Comparison of ENCODE assay signal across 33 cellular contexts in genomic region chr4:181108237-181108636, GRCh38.
"Had no signal": no experiment of that assay in that cellular context is flagged by ENCODE, and none has a peak within 500 bp of the region (broad histone marks: within the 10 kb centered on the region; RNA-seq: fewer than 3 reads in every experiment).

No MANE protein-coding gene starts in this region.

- H3K36me3 Mint-ChIP-seq: activated naive CD4-positive, alpha-beta T cell treated with anti-CD3 and anti-CD28 coated beads, Interleukin-2, amount 50 U/mL, for 24 hours; activated naive CD8-positive, alpha-beta T cell treated with anti-CD3 and anti-CD28 coated beads for 36 hours had no signal

- ATAC-seq: activated CD4-positive, CD25-positive, alpha-beta regulatory T cell treated with anti-CD3 and anti-CD28 coated beads, Interleukin-2, amount 50 U/mL, for 24 hours; activated CD8-positive, alpha-beta T cell treated with anti-CD3 and anti-CD28 coated beads for 36 hours; activated naive CD8-positive, alpha-beta T cell treated with anti-CD3 and anti-CD28 coated beads, Interleukin-2, amount 50 U/mL, for 24 hours; activated T-cell treated with anti-CD3 and anti-CD28 coated beads, Interleukin-2, amount 50 U/mL, for 4 hours; activated T-helper 17 cell treated with anti-CD3 and anti-CD28 coated beads, Interleukin-2, amount 50 U/mL, for 72 hours; body of pancreas; effector memory CD8-positive, alpha-beta T cell; gastroesophageal sphincter; heart right ventricle; T-helper 17 cell had no signal

- H3K9me3 ChIP-seq: adrenal gland, body of pancreas, esophagus squamous epithelium, gastroesophageal sphincter, heart right ventricle had no signal

- H3K4me3 ChIP-seq: adrenal gland, body of pancreas, esophagus squamous epithelium, gastroesophageal sphincter, heart right ventricle had no signal

- H3K27me3 ChIP-seq: adrenal gland, body of pancreas, esophagus squamous epithelium, gastroesophageal sphincter had no signal

- H3K4me1 ChIP-seq: adrenal gland, body of pancreas, esophagus squamous epithelium, gastroesophageal sphincter, heart right ventricle had no signal

- H3K4me1 Mint-ChIP-seq: activated B cell treated with CpG ODN at 0.5 μM for 24 hours; activated naive CD4-positive, alpha-beta T cell treated with anti-CD3 and anti-CD28 coated beads, Interleukin-2, amount 50 U/mL, for 24 hours; activated naive CD8-positive, alpha-beta T cell treated with anti-CD3 and anti-CD28 coated beads for 36 hours; activated naive CD8-positive, alpha-beta T cell treated with anti-CD3 and anti-CD28 coated beads, Interleukin-2, amount 50 U/mL, for 24 hours; activated T-helper 17 cell treated with anti-CD3 and anti-CD28 coated beads, Interleukin-2, amount 50 U/mL, for 72 hours; T-helper 17 cell had no signal

- DNase-seq: activated B cell treated with CpG ODN at 0.5 μM for 24 hours; activated CD4-positive, alpha-beta T cell treated with anti-CD3 and anti-CD28 coated beads for 48 hours; activated CD4-positive, alpha-beta T cell treated with anti-CD3 and anti-CD28 coated beads, Interleukin-2, amount 50 U/mL, for 1 hour; activated CD4-positive, alpha-beta T cell treated with anti-CD3 and anti-CD28 coated beads, Interleukin-2, amount 50 U/mL, for 48 hours; activated CD8-positive, alpha-beta memory T cell treated with anti-CD3 and anti-CD28 coated beads for 24 hours; activated CD8-positive, alpha-beta T cell treated with anti-CD3 and anti-CD28 coated beads for 36 hours; activated effector memory CD4-positive, alpha-beta T cell treated with Interleukin-2 at 50 U/mL for 16 hours; activated gamma-delta T cell treated with Interleukin-2 at 50 U/mL for 16 hours; activated naive CD4-positive, alpha-beta T cell treated with Interleukin-2 at 50 U/mL for 16 hours; activated naive CD8-positive, alpha-beta T cell treated with anti-CD3 and anti-CD28 coated beads for 36 hours; activated naive CD8-positive, alpha-beta T cell treated with anti-CD3 and anti-CD28 coated beads, Interleukin-2, amount 50 U/mL, for 24 hours; activated T-cell treated with anti-CD3 and anti-CD28 coated beads, Interleukin-2, amount 50 U/mL, for 4 hours; adrenal gland; amygdala; aorta; body of pancreas; caudate nucleus; cortex of kidney; dermis blood vessel endothelial cell; effector CD4-positive, alpha-beta T cell; effector memory CD8-positive, alpha-beta T cell; esophagus squamous epithelium; foreskin melanocyte; heart right ventricle; T-helper 1 cell; T-helper 17 cell had no signal

- H3K27ac Mint-ChIP-seq: activated B cell treated with CpG ODN at 0.5 μM for 24 hours; activated CD8-positive, alpha-beta T cell treated with anti-CD3 and anti-CD28 coated beads for 36 hours; activated naive CD4-positive, alpha-beta T cell treated with anti-CD3 and anti-CD28 coated beads, Interleukin-2, amount 50 U/mL, for 24 hours; activated naive CD8-positive, alpha-beta T cell treated with anti-CD3 and anti-CD28 coated beads for 36 hours; activated naive CD8-positive, alpha-beta T cell treated with anti-CD3 and anti-CD28 coated beads, Interleukin-2, amount 50 U/mL, for 24 hours; activated T-helper 17 cell treated with anti-CD3 and anti-CD28 coated beads, Interleukin-2, amount 50 U/mL, for 72 hours; effector memory CD8-positive, alpha-beta T cell; T-helper 17 cell; T-helper 2 cell treated with Interferon-gamma antibody and Interleukin-4, amounts not matched to agents 5 μg/mL and 100 μg/mL, for 36 hours had no signal

- H3K9me3 Mint-ChIP-seq: activated B cell treated with CpG ODN at 0.5 μM for 24 hours; activated CD8-positive, alpha-beta T cell treated with anti-CD3 and anti-CD28 coated beads for 36 hours; activated naive CD8-positive, alpha-beta T cell treated with anti-CD3 and anti-CD28 coated beads for 36 hours; activated naive CD8-positive, alpha-beta T cell treated with anti-CD3 and anti-CD28 coated beads, Interleukin-2, amount 50 U/mL, for 24 hours; T-helper 2 cell treated with Interferon-gamma antibody and Interleukin-4, amounts not matched to agents 5 μg/mL and 100 μg/mL, for 36 hours had no signal

- H3K4me3 Mint-ChIP-seq: activated B cell treated with CpG ODN at 0.5 μM for 24 hours; activated CD8-positive, alpha-beta T cell treated with anti-CD3 and anti-CD28 coated beads for 36 hours; activated naive CD4-positive, alpha-beta T cell treated with anti-CD3 and anti-CD28 coated beads, Interleukin-2, amount 50 U/mL, for 24 hours; activated naive CD8-positive, alpha-beta T cell treated with anti-CD3 and anti-CD28 coated beads for 36 hours; activated naive CD8-positive, alpha-beta T cell treated with anti-CD3 and anti-CD28 coated beads, Interleukin-2, amount 50 U/mL, for 24 hours; activated T-cell treated with anti-CD3 and anti-CD28 coated beads, Interleukin-2, amount 50 U/mL, for 4 hours; activated T-helper 17 cell treated with anti-CD3 and anti-CD28 coated beads, Interleukin-2, amount 50 U/mL, for 72 hours; effector memory CD8-positive, alpha-beta T cell; T-helper 17 cell; T-helper 2 cell treated with Interferon-gamma antibody and Interleukin-4, amounts not matched to agents 5 μg/mL and 100 μg/mL, for 36 hours had no signal

- H3K27ac ChIP-seq: adrenal gland, body of pancreas, epithelial cell of prostate, esophagus squamous epithelium, gastroesophageal sphincter, heart right ventricle, VCaP had no signal

- H3K36me3 ChIP-seq: adrenal gland, esophagus squamous epithelium, gastroesophageal sphincter, heart right ventricle had no signal

- H3K27me3 Mint-ChIP-seq: activated B cell treated with CpG ODN at 0.5 μM for 24 hours; activated CD8-positive, alpha-beta T cell treated with anti-CD3 and anti-CD28 coated beads for 36 hours; activated naive CD4-positive, alpha-beta T cell treated with anti-CD3 and anti-CD28 coated beads, Interleukin-2, amount 50 U/mL, for 24 hours; activated naive CD8-positive, alpha-beta T cell treated with anti-CD3 and anti-CD28 coated beads for 36 hours; activated naive CD8-positive, alpha-beta T cell treated with anti-CD3 and anti-CD28 coated beads, Interleukin-2, amount 50 U/mL, for 24 hours; activated T-helper 17 cell treated with anti-CD3 and anti-CD28 coated beads, Interleukin-2, amount 50 U/mL, for 72 hours; effector memory CD8-positive, alpha-beta T cell; T-helper 17 cell had no signal
